ENCODE assay signal across 2 cellular contexts in the genomic region with DNA sequence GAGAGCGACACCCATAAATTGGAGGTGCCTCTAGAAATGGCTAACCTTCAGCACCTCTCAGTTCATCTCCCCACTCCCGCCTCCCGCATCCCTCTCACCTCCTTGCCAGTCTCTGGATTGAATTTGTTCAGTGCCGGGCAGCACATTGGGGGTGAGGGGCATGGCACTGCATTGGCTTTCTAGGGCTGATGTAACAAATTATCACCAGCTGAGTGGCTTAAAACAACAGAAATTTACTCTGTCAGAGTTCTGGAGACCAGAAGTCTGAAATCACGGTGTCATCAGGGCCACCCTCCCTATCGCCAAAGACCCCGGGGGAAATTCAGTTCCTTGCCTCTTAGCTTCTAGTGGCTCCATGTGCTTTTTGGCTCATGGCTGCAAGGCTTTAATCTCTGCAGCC.
A peak's percentile ranks its signal among the peaks of the same experiment; 100 is the strongest.
TF ChIP-seq lines count a peak whose summit lies in the region.

No MANE protein-coding gene starts in this region.

TF ChIP-seq in SK-N-SH, 30 proteins besides CTCF, POLR2A, EP300 and RAD21 (continued from another document):
- TF ChIP-seq REST (IDR thresholded peaks at IDR 0.05; ENCODE audit: low read depth, low read length) (no peak), CHD2 (IDR thresholded peaks at IDR 0.05; ENCODE audit: low read length, partially characterized antibody) (peak; percentile 11), FOXJ3 (CRISPR knock-in tag; IDR thresholded peaks at IDR 0.05) (no peak), SIN3A (IDR thresholded peaks at IDR 0.05; ENCODE audit: borderline replicate concordance, low read depth, low read length) (no peak), JUND (IDR thresholded peaks at IDR 0.05) (no peak), ZBTB33 (IDR thresholded peaks at IDR 0.05; ENCODE audit: borderline replicate concordance, low read depth) (no peak), TAF1 (IDR thresholded peaks at IDR 0.05; ENCODE audit: borderline replicate concordance, low read depth, low read length) (no peak), GATA2 (CRISPR knock-in tag; IDR thresholded peaks at IDR 0.05) (peak; percentile 37; the same call in 1 of the 2 replicates), IRF3 (IDR thresholded peaks at IDR 0.05; ENCODE audit: low read depth, low read length) (no peak), TEAD4 (IDR thresholded peaks at IDR 0.05; ENCODE audit: borderline replicate concordance, insufficient read depth) (no peak), TCF12 (IDR thresholded peaks at IDR 0.05) (no peak), NRF1 (IDR thresholded peaks at IDR 0.05; ENCODE audit: low read depth, low read length) (no peak), YY1 (IDR thresholded peaks at IDR 0.05; ENCODE audit: low read depth) (no peak), RCOR1 (IDR thresholded peaks at IDR 0.05; ENCODE audit: low read length) (no peak; the same call in 1 of the 2 replicates)
- TF ChIP-seq, protein P1, sequence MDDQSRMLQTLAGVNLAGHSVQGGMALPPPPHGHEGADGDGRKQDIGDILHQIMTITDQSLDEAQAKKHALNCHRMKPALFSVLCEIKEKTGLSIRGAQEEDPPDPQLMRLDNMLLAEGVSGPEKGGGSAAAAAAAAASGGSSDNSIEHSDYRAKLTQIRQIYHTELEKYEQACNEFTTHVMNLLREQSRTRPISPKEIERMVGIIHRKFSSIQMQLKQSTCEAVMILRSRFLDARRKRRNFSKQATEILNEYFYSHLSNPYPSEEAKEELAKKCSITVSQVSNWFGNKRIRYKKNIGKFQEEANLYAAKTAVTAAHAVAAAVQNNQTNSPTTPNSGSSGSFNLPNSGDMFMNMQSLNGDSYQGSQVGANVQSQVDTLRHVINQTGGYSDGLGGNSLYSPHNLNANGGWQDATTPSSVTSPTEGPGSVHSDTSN (IDR thresholded peaks at IDR 0.05) = no peak
- TF ChIP-seq, protein P2, sequence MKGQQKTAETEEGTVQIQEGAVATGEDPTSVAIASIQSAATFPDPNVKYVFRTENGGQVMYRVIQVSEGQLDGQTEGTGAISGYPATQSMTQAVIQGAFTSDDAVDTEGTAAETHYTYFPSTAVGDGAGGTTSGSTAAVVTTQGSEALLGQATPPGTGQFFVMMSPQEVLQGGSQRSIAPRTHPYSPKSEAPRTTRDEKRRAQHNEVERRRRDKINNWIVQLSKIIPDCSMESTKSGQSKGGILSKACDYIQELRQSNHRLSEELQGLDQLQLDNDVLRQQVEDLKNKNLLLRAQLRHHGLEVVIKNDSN (IDR thresholded peaks at IDR 0.05; ENCODE audit: borderline replicate concordance, low read depth) = no peak
TF ChIP-seq in SK-N-SH: peak in this region for 3.

TF ChIP-seq in SK-N-SH treated with all-trans-retinoic acid at 6 μM for 48 hours, 23 proteins besides CTCF, POLR2A, EP300 and RAD21 (continued from another document):
- TF ChIP-seq, protein P3, sequence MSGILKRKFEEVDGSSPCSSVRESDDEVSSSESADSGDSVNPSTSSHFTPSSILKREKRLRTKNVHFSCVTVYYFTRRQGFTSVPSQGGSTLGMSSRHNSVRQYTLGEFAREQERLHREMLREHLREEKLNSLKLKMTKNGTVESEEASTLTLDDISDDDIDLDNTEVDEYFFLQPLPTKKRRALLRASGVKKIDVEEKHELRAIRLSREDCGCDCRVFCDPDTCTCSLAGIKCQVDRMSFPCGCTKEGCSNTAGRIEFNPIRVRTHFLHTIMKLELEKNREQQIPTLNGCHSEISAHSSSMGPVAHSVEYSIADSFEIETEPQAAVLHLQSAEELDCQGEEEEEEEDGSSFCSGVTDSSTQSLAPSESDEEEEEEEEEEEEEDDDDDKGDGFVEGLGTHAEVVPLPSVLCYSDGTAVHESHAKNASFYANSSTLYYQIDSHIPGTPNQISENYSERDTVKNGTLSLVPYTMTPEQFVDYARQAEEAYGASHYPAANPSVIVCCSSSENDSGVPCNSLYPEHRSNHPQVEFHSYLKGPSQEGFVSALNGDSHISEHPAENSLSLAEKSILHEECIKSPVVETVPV (CRISPR knock-in tag; IDR thresholded peaks at IDR 0.05) = no peak
TF ChIP-seq in SK-N-SH treated with all-trans-retinoic acid at 6 μM for 48 hours: peak in this region for 0.
